In genomic region chr16:12878973-12879372, GRCh38 we compare ENCODE assay signal across 39 cellular contexts. TPM values are rescaled to one million over a fixed set of nuclear protein-coding genes. Genes with fewer than 3 reads are reported as not detected.
"Had no signal": no experiment of that assay in that cellular context is flagged by ENCODE, and none has a peak within 500 bp of the region (broad histone marks: within the 10 kb centered on the region; RNA-seq: fewer than 3 reads in every experiment).

No MANE protein-coding gene starts in this region.

- FAIRE-seq: astrocyte, bronchial epithelial cell had no signal

- H3K4me3 Mint-ChIP-seq: activated naive CD4-positive, alpha-beta T cell treated with anti-CD3 and anti-CD28 coated beads for 36 hours; activated naive CD4-positive, alpha-beta T cell treated with anti-CD3 and anti-CD28 coated beads, Interleukin-2, amount 10 ng/mL, durations not matched to agents 7 days and 5 days; activated naive CD4-positive, alpha-beta T cell treated with anti-CD3 and anti-CD28 coated beads, Interleukin-2, amount 50 U/mL, for 24 hours; activated naive CD8-positive, alpha-beta T cell; activated naive CD8-positive, alpha-beta T cell treated with anti-CD3 and anti-CD28 coated beads for 36 hours; activated naive CD8-positive, alpha-beta T cell treated with anti-CD3 and anti-CD28 coated beads, Interleukin-2, amount 10 ng/mL, durations not matched to agents 7 days and 5 days; activated naive CD8-positive, alpha-beta T cell treated with anti-CD3 and anti-CD28 coated beads, Interleukin-2, amount 50 U/mL, for 24 hours; activated T-cell treated with anti-CD3 and anti-CD28 coated beads, Interleukin-2, amount 50 U/mL, for 24 hours; activated T-cell treated with anti-CD3 and anti-CD28 coated beads, Interleukin-2, amount 50 U/mL, for 4 hours; activated T-cell treated with anti-CD3 and anti-CD28 coated beads, Interleukin-2, amount 50 U/mL, for 72 hours; activated T-helper 1 cell treated with anti-CD3 and anti-CD28 coated beads, Interleukin-12 subunit alpha, Interleukin-12 subunit beta, Interleukin-2, Interleukin-4 antibody, amounts not matched to agents 30 ng/mL and 10 ng/mL and 1 ng/mL, durations not matched to agents 14 hours and 24 hours and 36 hours; activated T-helper 17 cell treated with anti-CD3 and anti-CD28 coated beads, Interleukin-2, amount 50 U/mL, for 72 hours; brain; central memory CD8-positive, alpha-beta T cell had no signal

- DNase-seq: activated effector memory CD4-positive, alpha-beta T cell treated with anti-CD3 and anti-CD28 coated beads, Interleukin-2, amount 50 U/mL, for 16 hours; activated effector memory CD4-positive, alpha-beta T cell treated with Interleukin-2 at 50 U/mL for 16 hours; activated gamma-delta T cell; activated gamma-delta T cell treated with Interleukin-2 at 50 U/mL for 16 hours; activated naive CD4-positive, alpha-beta T cell; activated naive CD4-positive, alpha-beta T cell treated with anti-CD3 and anti-CD28 coated beads for 36 hours; activated naive CD4-positive, alpha-beta T cell treated with anti-CD3 and anti-CD28 coated beads, Interleukin-2, amount 10 ng/mL, durations not matched to agents 7 days and 5 days; activated naive CD4-positive, alpha-beta T cell treated with anti-CD3 and anti-CD28 coated beads, Interleukin-2, amount 50 U/mL, for 16 hours; activated naive CD8-positive, alpha-beta T cell treated with anti-CD3 and anti-CD28 coated beads for 36 hours; activated naive CD8-positive, alpha-beta T cell treated with anti-CD3 and anti-CD28 coated beads, Interleukin-2, amount 10 ng/mL, durations not matched to agents 7 days and 5 days; activated naive CD8-positive, alpha-beta T cell treated with anti-CD3 and anti-CD28 coated beads, Interleukin-2, amount 50 U/mL, for 24 hours; activated T-cell treated with anti-CD3 and anti-CD28 coated beads, Interleukin-2, amount 50 U/mL, for 1 hour; activated T-cell treated with anti-CD3 and anti-CD28 coated beads, Interleukin-2, amount 50 U/mL, for 24 hours; activated T-cell treated with anti-CD3 and anti-CD28 coated beads, Interleukin-2, amount 50 U/mL, for 4 hours; activated T-cell treated with anti-CD3 and anti-CD28 coated beads, Interleukin-2, amount 50 U/mL, for 48 hours; activated T-cell treated with anti-CD3 and anti-CD28 coated beads, Interleukin-2, amount 50 U/mL, for 72 hours; adrenal gland; amniotic stem cell; amygdala; anterior cingulate cortex; aorta; body of pancreas; brain microvascular endothelial cell; caudate nucleus; central memory CD4-positive, alpha-beta T cell; cerebellar nuclear complex had no signal

- H3K9me3 Mint-ChIP-seq: activated naive CD4-positive, alpha-beta T cell treated with anti-CD3 and anti-CD28 coated beads for 36 hours; activated naive CD4-positive, alpha-beta T cell treated with anti-CD3 and anti-CD28 coated beads, Interleukin-2, amount 10 ng/mL, durations not matched to agents 7 days and 5 days; activated naive CD4-positive, alpha-beta T cell treated with anti-CD3 and anti-CD28 coated beads, Interleukin-2, amount 50 U/mL, for 24 hours; activated naive CD8-positive, alpha-beta T cell treated with anti-CD3 and anti-CD28 coated beads, Interleukin-2, amount 10 ng/mL, durations not matched to agents 7 days and 5 days; activated naive CD8-positive, alpha-beta T cell treated with anti-CD3 and anti-CD28 coated beads, Interleukin-2, amount 50 U/mL, for 24 hours; activated T-cell treated with anti-CD3 and anti-CD28 coated beads, Interleukin-2, amount 50 U/mL, for 24 hours; activated T-cell treated with anti-CD3 and anti-CD28 coated beads, Interleukin-2, amount 50 U/mL, for 4 hours; activated T-cell treated with anti-CD3 and anti-CD28 coated beads, Interleukin-2, amount 50 U/mL, for 72 hours; activated T-helper 1 cell treated with anti-CD3 and anti-CD28 coated beads, Interleukin-12 subunit alpha, Interleukin-12 subunit beta, Interleukin-2, Interleukin-4 antibody, amounts not matched to agents 30 ng/mL and 10 ng/mL and 1 ng/mL, durations not matched to agents 14 hours and 24 hours and 36 hours; activated T-helper 17 cell treated with anti-CD3 and anti-CD28 coated beads, Interleukin-2, amount 50 U/mL, for 72 hours; activated T-helper 2 cell treated with anti-CD3 and anti-CD28 coated beads, Interferon-gamma antibody, Interleukin-2, Interleukin-4, amounts not matched to agents 10 μg/mL and 5 μg/mL and 100 μg/mL, durations not matched to agents 14 hours and 24 hours and 36 hours; brain; central memory CD8-positive, alpha-beta T cell had no signal

- H3K36me3 Mint-ChIP-seq: activated naive CD4-positive, alpha-beta T cell treated with anti-CD3 and anti-CD28 coated beads, Interleukin-2, amount 10 ng/mL, durations not matched to agents 7 days and 5 days; activated naive CD4-positive, alpha-beta T cell treated with anti-CD3 and anti-CD28 coated beads, Interleukin-2, amount 50 U/mL, for 24 hours; activated naive CD4-positive, alpha-beta T cell treated with anti-CD3 and anti-CD28 coated beads, Interleukin-2, amount 50 U/mL, for 72 hours; activated naive CD8-positive, alpha-beta T cell; activated naive CD8-positive, alpha-beta T cell treated with anti-CD3 and anti-CD28 coated beads for 36 hours; activated naive CD8-positive, alpha-beta T cell treated with anti-CD3 and anti-CD28 coated beads, Interleukin-2, amount 10 ng/mL, durations not matched to agents 7 days and 5 days; brain had no signal

- H3K4me1 ChIP-seq: adrenal gland, ascending aorta, body of pancreas, breast epithelium had no signal

- H3K4me3 ChIP-seq: adrenal gland, ascending aorta, body of pancreas, breast epithelium, cardiac muscle cell had no signal

- H3K27ac ChIP-seq: adrenal gland, ascending aorta, body of pancreas, brain microvascular endothelial cell, breast epithelium, cardiac muscle cell had no signal

- H3K36me3 ChIP-seq: adrenal gland, ascending aorta, brain microvascular endothelial cell, breast epithelium, cardiac muscle cell had no signal

- H3K9me3 ChIP-seq: adrenal gland, ascending aorta, body of pancreas, breast epithelium had no signal

- H3K27ac Mint-ChIP-seq: activated naive CD4-positive, alpha-beta T cell treated with anti-CD3 and anti-CD28 coated beads for 36 hours; activated naive CD4-positive, alpha-beta T cell treated with anti-CD3 and anti-CD28 coated beads, Interleukin-2, amount 10 ng/mL, durations not matched to agents 7 days and 5 days; activated naive CD4-positive, alpha-beta T cell treated with anti-CD3 and anti-CD28 coated beads, Interleukin-2, amount 50 U/mL, for 24 hours; activated naive CD4-positive, alpha-beta T cell treated with anti-CD3 and anti-CD28 coated beads, Interleukin-2, amount 50 U/mL, for 72 hours; activated naive CD8-positive, alpha-beta T cell; activated naive CD8-positive, alpha-beta T cell treated with anti-CD3 and anti-CD28 coated beads for 36 hours; activated naive CD8-positive, alpha-beta T cell treated with anti-CD3 and anti-CD28 coated beads, Interleukin-2, amount 10 ng/mL, durations not matched to agents 7 days and 5 days; activated naive CD8-positive, alpha-beta T cell treated with anti-CD3 and anti-CD28 coated beads, Interleukin-2, amount 50 U/mL, for 24 hours; activated T-cell treated with anti-CD3 and anti-CD28 coated beads, Interleukin-2, amount 50 U/mL, for 24 hours; activated T-cell treated with anti-CD3 and anti-CD28 coated beads, Interleukin-2, amount 50 U/mL, for 72 hours; activated T-helper 1 cell treated with anti-CD3 and anti-CD28 coated beads, Interleukin-12 subunit alpha, Interleukin-12 subunit beta, Interleukin-2, Interleukin-4 antibody, amounts not matched to agents 30 ng/mL and 10 ng/mL and 1 ng/mL, durations not matched to agents 14 hours and 24 hours and 36 hours; activated T-helper 17 cell treated with anti-CD3 and anti-CD28 coated beads, Interleukin-2, amount 50 U/mL, for 72 hours; activated T-helper 2 cell treated with anti-CD3 and anti-CD28 coated beads, Interferon-gamma antibody, Interleukin-2, Interleukin-4, amounts not matched to agents 10 μg/mL and 5 μg/mL and 100 μg/mL, durations not matched to agents 14 hours and 24 hours and 36 hours; brain had no signal

- H3K4me1 Mint-ChIP-seq: activated naive CD4-positive, alpha-beta T cell treated with anti-CD3 and anti-CD28 coated beads, Interleukin-2, amount 10 ng/mL, durations not matched to agents 7 days and 5 days; activated naive CD4-positive, alpha-beta T cell treated with anti-CD3 and anti-CD28 coated beads, Interleukin-2, amount 50 U/mL, for 24 hours; activated naive CD8-positive, alpha-beta T cell treated with anti-CD3 and anti-CD28 coated beads for 36 hours; activated naive CD8-positive, alpha-beta T cell treated with anti-CD3 and anti-CD28 coated beads, Interleukin-2, amount 10 ng/mL, durations not matched to agents 7 days and 5 days; activated naive CD8-positive, alpha-beta T cell treated with anti-CD3 and anti-CD28 coated beads, Interleukin-2, amount 50 U/mL, for 24 hours; activated T-helper 17 cell treated with anti-CD3 and anti-CD28 coated beads, Interleukin-2, amount 50 U/mL, for 72 hours; brain; central memory CD8-positive, alpha-beta T cell had no signal

- ATAC-seq: activated naive CD8-positive, alpha-beta T cell treated with anti-CD3 and anti-CD28 coated beads, Interleukin-2, amount 50 U/mL, for 24 hours; activated T-cell treated with anti-CD3 and anti-CD28 coated beads, Interleukin-2, amount 50 U/mL, for 4 hours; activated T-cell treated with anti-CD3 and anti-CD28 coated beads, Interleukin-2, amount 50 U/mL, for 72 hours; activated T-helper 17 cell treated with anti-CD3 and anti-CD28 coated beads, Interleukin-2, amount 50 U/mL, for 72 hours; body of pancreas had no signal

- H3K27me3 ChIP-seq: adrenal gland, ascending aorta, body of pancreas, brain microvascular endothelial cell, breast epithelium, cardiac muscle cell had no signal

RNA-seq across cellular contexts. Expression of gene SHISA9, which starts 22.4 kb away (rescaled TPM):
- total RNA-seq: activated naive CD4-positive, alpha-beta T cell treated with anti-CD3 and anti-CD28 coated beads for 36 hours; activated naive CD8-positive, alpha-beta T cell treated with anti-CD3 and anti-CD28 coated beads for 36 hours; activated naive CD8-positive, alpha-beta T cell treated with anti-CD3 and anti-CD28 coated beads, Interleukin-2, amount 10 ng/mL, durations not matched to agents 7 days and 5 days; activated T-helper 2 cell treated with anti-CD3 and anti-CD28 coated beads, Interferon-gamma antibody, Interleukin-2, Interleukin-4, amounts not matched to agents 10 μg/mL and 5 μg/mL and 100 μg/mL, durations not matched to agents 14 hours and 24 hours and 36 hours had no signal
- polyA plus RNA-seq: cardiac muscle cell had no signal
